In the genomic region with DNA sequence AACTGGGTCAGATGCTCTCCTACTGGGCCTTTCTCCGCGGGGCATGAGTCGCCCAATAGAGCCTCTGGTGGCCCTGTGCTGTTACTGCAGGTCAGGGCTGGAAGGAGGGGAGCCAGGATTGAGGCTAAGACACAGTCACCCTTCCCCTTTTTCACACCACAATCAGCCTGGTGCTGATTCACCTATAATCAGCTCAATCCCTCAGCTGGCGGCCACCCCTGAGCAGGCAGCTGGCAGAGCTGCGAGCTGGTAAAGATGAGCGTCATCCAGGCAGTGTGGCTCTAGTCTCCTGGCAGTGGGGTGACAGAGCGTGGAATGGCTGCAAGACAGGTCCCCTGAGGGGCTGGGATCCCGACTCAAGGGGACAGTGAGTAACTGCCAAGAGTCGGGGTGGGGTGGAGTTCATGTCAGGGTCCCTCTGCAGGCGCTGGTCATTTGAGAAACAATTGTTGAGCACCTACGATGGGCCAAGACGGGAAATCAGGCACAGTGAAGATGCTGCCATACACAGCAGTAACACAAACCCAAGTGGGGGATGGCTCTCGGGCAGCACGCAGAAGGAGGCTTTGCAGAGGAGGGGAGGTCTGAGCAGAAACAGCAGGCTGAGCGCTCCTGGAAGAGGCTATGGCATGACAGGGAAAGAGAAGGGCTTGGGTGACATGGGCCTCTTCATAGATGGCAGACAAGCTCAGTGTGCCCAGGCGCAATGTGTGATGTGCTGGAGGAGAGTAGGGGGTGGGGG, we compare ENCODE assay signal across 7 cellular contexts. TPM values are rescaled to one million over a fixed set of nuclear protein-coding genes. Genes with fewer than 3 reads are reported as not detected.
A peak's percentile ranks its signal among the peaks of the same experiment; 100 is the strongest.
DNase-seq lines count a peak whose midpoint lies in the region; TF ChIP-seq lines count a peak whose summit lies in the region.

No MANE protein-coding gene starts in this region.

- TF ChIP-seq CTCF in GM12873 (IDR thresholded peaks at IDR 0.05; ENCODE audit: insufficient read depth, low read depth, low read length, missing control alignments) (peak; percentile 98), astrocyte of the cerebellum (IDR thresholded peaks at IDR 0.05; ENCODE audit: low read depth, low read length, missing control alignments) (peak; percentile 90)

- in situ Hi-C loops in astrocyte of the cerebellum (cut with HindIII; ENCODE audit: low sequenced_read_pairs) = no loop called here

- no peak overlapping the region for H3K4me2 ChIP-seq in Karpas-422 (ENCODE audit: low read depth, low read length, poor library complexity, severe bottlenecking)

- H3K9me3 ChIP-seq in Karpas-422 (ENCODE audit: low read length) (peaks cover 6% of the 10 kb centered on the region; the same call in 1 of the 2 replicates), iPS-15b (ENCODE audit: control insufficient read depth, insufficient read depth, low read length) (peaks cover 6% of the 10 kb centered on the region)

- H3K4me3 ChIP-seq in Karpas-422 (ENCODE audit: low read length) (no peak overlapping the region), astrocyte of the cerebellum (ENCODE audit: low read depth, low read length) (no peak overlapping the region), iPS-15b (ENCODE audit: low read depth, low read length) (peak overlapping the region; percentile 10)

- H3K36me3 Mint-ChIP-seq in T-helper 2 cell treated with Interferon-gamma antibody and Interleukin-4, amounts not matched to agents 5 μg/mL and 100 μg/mL, for 36 hours (ENCODE audit: low read depth) = peaks cover 5% of the 10 kb centered on the region

- H3K27ac Mint-ChIP-seq in T-helper 2 cell treated with Interferon-gamma antibody and Interleukin-4, amounts not matched to agents 5 μg/mL and 100 μg/mL, for 36 hours = no peak overlapping the region

- no peak overlapping the region for H2AFZ ChIP-seq in Karpas-422 (ENCODE audit: low read length)

- DNase-seq in H4 (ENCODE audit: low spot score) (peak; percentile 53), Karpas-422 (peak; percentile 87), astrocyte of the cerebellum (ENCODE audit: low read depth) (no peak)
- DNase-seq in T-helper 2 cell treated with Interferon-gamma antibody and Interleukin-4, amounts not matched to agents 5 μg/mL and 100 μg/mL, for 36 hours (ENCODE audit: low spot score) = peak; percentile 53
- DNase-seq in stimulated activated CD4-positive, alpha-beta T cell treated with anti-CD3 and anti-CD28 coated beads, Interleukin-15, amount 100 ng/mL, for 48 hours (ENCODE audit: low read depth in 2 of 2) = peak; percentile 48 to 55

- H4K20me1 ChIP-seq in Karpas-422 (ENCODE audit: insufficient read depth, low read depth, low read length) = no peaks in the 10 kb centered on the region

- peaks cover 5% of the 10 kb centered on the region; the same call in 1 of the 2 replicates for H3K27me3 ChIP-seq in Karpas-422 (ENCODE audit: low read length)
- H3K27me3 ChIP-seq in iPS-15b (ENCODE audit: control insufficient read depth, insufficient read depth, low read length) = peaks cover 10% of the 10 kb centered on the region

- H3K9ac ChIP-seq in Karpas-422 (ENCODE audit: low read length) (no peak overlapping the region), iPS-15b (ENCODE audit: low read depth, low read length) (no peak overlapping the region)

- no peak overlapping the region for H3K27ac ChIP-seq in Karpas-422 (ENCODE audit: low read length)

- no peaks in the 10 kb centered on the region for H3K9me2 ChIP-seq in Karpas-422 (replicated peaks; ENCODE audit: insufficient read depth, low read length)

- peaks cover 10% of the 10 kb centered on the region for H3K9me3 Mint-ChIP-seq in T-helper 2 cell treated with Interferon-gamma antibody and Interleukin-4, amounts not matched to agents 5 μg/mL and 100 μg/mL, for 36 hours

- no peaks in the 10 kb centered on the region for H3K4me1 ChIP-seq in Karpas-422 (ENCODE audit: low read length)
- peaks cover 10% of the 10 kb centered on the region for H3K4me1 ChIP-seq in iPS-15b (ENCODE audit: control insufficient read depth, insufficient read depth, low read length)

- no peaks in the 10 kb centered on the region for H3K79me2 ChIP-seq in Karpas-422 (ENCODE audit: low read length)

- H3K4me1 Mint-ChIP-seq in T-helper 2 cell treated with Interferon-gamma antibody and Interleukin-4, amounts not matched to agents 5 μg/mL and 100 μg/mL, for 36 hours (ENCODE audit: low read depth) = peaks cover 8% of the 10 kb centered on the region

- H3K36me3 ChIP-seq in Karpas-422 (ENCODE audit: insufficient read depth, low read length) = no peaks in the 10 kb centered on the region; the same call in 1 of the 2 replicates
- H3K36me3 ChIP-seq in iPS-15b (ENCODE audit: control insufficient read depth, insufficient read depth, low read length) = no peaks in the 10 kb centered on the region

- H3K4me3 Mint-ChIP-seq in T-helper 2 cell treated with Interferon-gamma antibody and Interleukin-4, amounts not matched to agents 5 μg/mL and 100 μg/mL, for 36 hours = no peak overlapping the region

- H3K27me3 Mint-ChIP-seq in T-helper 2 cell treated with Interferon-gamma antibody and Interleukin-4, amounts not matched to agents 5 μg/mL and 100 μg/mL, for 36 hours (ENCODE audit: low read depth) = peaks cover 17% of the 10 kb centered on the region

RNA-seq across cellular contexts. Expression of gene ATF3, which starts 21.8 kb away (rescaled TPM):
- total RNA-seq in H4 (2014; rRNA removed; shearing (Covaris generic)) = 9.1 and 13.3 TPM in 2 replicates
- 4.1 and 8.0 TPM in 2 replicates for total RNA-seq in Karpas-422 (2014; rRNA removed; shearing (Covaris generic); ENCODE audit: low replicate concordance)
